Comparison of ENCODE assay signal across 1 cellular context in the genomic region with DNA sequence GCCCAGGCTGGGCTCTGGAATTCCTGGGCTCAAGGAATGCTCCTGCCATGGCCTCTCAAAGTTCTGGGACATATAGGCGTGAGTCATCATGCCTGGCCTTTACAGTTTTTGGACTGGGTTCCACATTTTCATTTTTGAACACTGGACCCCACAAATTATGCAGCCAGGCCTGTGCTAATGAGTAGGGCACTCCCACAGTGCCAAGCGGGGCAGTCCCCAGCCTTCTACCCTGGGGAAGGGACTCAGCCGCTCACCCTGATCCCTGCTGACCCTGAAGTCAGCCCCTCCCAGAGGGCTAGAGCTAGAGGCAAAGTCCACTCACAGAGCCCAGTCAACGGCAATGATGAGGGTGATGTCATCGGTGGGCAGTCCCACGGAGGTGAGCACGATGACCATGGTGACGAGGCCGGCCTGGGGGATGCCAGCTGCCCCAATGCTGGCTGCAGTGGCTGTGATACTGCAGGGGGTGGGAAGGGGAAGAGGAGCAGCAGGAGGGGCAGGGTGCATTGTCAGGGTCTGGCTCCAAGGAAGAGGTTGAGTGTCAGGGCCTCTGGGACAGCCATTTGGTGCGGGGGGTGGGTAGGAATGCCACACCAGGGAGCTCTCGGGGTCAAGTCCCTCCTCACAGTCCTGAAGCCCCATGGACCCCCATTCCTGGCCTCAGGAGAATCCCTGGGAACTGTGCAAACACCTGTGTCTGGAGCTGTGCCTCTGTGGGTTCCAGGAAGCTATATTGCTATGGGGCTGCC.
TF ChIP-seq lines count a peak whose summit lies in the region.

No MANE protein-coding gene starts in this region.

TF ChIP-seq in HepG2, 621 proteins besides CTCF, POLR2A, EP300 and RAD21 (continued from another document and continues in another):
- TF ChIP-seq, protein P1, sequence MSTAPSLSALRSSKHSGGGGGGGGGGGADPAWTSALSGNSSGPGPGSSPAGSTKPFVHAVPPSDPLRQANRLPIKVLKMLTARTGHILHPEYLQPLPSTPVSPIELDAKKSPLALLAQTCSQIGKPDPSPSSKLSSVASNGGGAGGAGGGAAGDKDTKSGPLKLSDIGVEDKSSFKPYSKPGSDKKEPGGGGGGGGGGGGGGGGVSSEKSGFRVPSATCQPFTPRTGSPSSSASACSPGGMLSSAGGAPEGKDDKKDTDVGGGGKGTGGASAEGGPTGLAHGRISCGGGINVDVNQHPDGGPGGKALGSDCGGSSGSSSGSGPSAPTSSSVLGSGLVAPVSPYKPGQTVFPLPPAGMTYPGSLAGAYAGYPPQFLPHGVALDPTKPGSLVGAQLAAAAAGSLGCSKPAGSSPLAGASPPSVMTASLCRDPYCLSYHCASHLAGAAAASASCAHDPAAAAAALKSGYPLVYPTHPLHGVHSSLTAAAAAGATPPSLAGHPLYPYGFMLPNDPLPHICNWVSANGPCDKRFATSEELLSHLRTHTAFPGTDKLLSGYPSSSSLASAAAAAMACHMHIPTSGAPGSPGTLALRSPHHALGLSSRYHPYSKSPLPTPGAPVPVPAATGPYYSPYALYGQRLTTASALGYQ (CRISPR knock-in tag; IDR thresholded peaks at IDR 0.05): no peak
- TF ChIP-seq, protein P2, sequence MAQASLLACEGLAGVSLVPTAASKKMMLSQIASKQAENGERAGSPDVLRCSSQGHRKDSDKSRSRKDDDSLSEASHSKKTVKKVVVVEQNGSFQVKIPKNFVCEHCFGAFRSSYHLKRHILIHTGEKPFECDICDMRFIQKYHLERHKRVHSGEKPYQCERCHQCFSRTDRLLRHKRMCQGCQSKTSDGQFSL (CRISPR knock-in tag; IDR thresholded peaks at IDR 0.05): no peak
- TF ChIP-seq ZSCAN12 (CRISPR knock-in tag; IDR thresholded peaks at IDR 0.05) (no peak), CBFB (CRISPR knock-in tag; IDR thresholded peaks at IDR 0.05) (no peak), PITX1 (CRISPR knock-in tag; IDR thresholded peaks at IDR 0.05) (peak; percentile 76; the same call in 1 of the 2 replicates), ZNF746 (CRISPR knock-in tag; IDR thresholded peaks at IDR 0.05) (no peak), ASH2L (IDR thresholded peaks at IDR 0.05; ENCODE audit: insufficient read length, low read depth, low read length) (peak; percentile 62), ZFP62 (CRISPR knock-in tag; IDR thresholded peaks at IDR 0.05) (no peak), SMAD1 (CRISPR knock-in tag; IDR thresholded peaks at IDR 0.05; ENCODE audit: borderline replicate concordance, low read depth) (no peak), ZNF772 (CRISPR knock-in tag; IDR thresholded peaks at IDR 0.05) (0 out of 2 replicates have a peak, but pooled peaks have one; percentile 39), CEBPG (CRISPR knock-in tag; IDR thresholded peaks at IDR 0.05) (no peak; the same call in 1 of the 2 replicates), KDM6A (CRISPR knock-in tag; IDR thresholded peaks at IDR 0.05; ENCODE audit: low read depth) (peak; percentile 79), ZNF709 (CRISPR knock-in tag; IDR thresholded peaks at IDR 0.05) (no peak), REPIN1 (CRISPR knock-in tag; IDR thresholded peaks at IDR 0.05; ENCODE audit: borderline replicate concordance, low read depth) (peak; percentile 60; the same call in 1 of the 2 replicates), ZNF431 (CRISPR knock-in tag; IDR thresholded peaks at IDR 0.05; ENCODE audit: borderline replicate concordance, low read depth) (no peak), BCL6 (CRISPR knock-in tag; IDR thresholded peaks at IDR 0.05) (peak; percentile 44; the same call in 1 of the 2 replicates), MXD4 (CRISPR knock-in tag; IDR thresholded peaks at IDR 0.05) (no peak), SRSF1 (optimal IDR thresholded peaks at IDR 0.05; ENCODE audit: low read depth, low read length) (no peak), MAFK (conservative IDR thresholded peaks at IDR 0.05 in 1 of 2, IDR thresholded peaks at IDR 0.05 in 1 of 2; ENCODE audit: low read length in 2 of 2) (no peak), HOXA9 (CRISPR knock-in tag; IDR thresholded peaks at IDR 0.05; ENCODE audit: borderline replicate concordance) (no peak), EEA1 (CRISPR knock-in tag; IDR thresholded peaks at IDR 0.05; ENCODE audit: borderline replicate concordance) (no peak), ZNF550 (CRISPR knock-in tag; IDR thresholded peaks at IDR 0.05; ENCODE audit: borderline replicate concordance) (no peak), XRCC5 (optimal IDR thresholded peaks at IDR 0.05; ENCODE audit: low read length) (peak; percentile 91), ZNF224 (CRISPR knock-in tag; IDR thresholded peaks at IDR 0.05) (no peak), PPARG (CRISPR knock-in tag; conservative IDR thresholded peaks at IDR 0.05) (peak; percentile 50; the same call in 1 of the 2 replicates), ZNF530 (CRISPR knock-in tag; IDR thresholded peaks at IDR 0.05; ENCODE audit: low read depth) (no peak), PCBP2 (optimal IDR thresholded peaks at IDR 0.05; ENCODE audit: low read depth, low read length, poor library complexity, severe bottlenecking) (no peak), KAT2B (IDR thresholded peaks at IDR 0.05; ENCODE audit: borderline replicate concordance, low read depth, low read length) (no peak), ZNF878 (CRISPR knock-in tag; IDR thresholded peaks at IDR 0.05) (no peak), ZNF143 (CRISPR knock-in tag; IDR thresholded peaks at IDR 0.05) (0 out of 2 replicates have a peak, but pooled peaks have one; percentile 19), U2AF1 (optimal IDR thresholded peaks at IDR 0.05; ENCODE audit: low read depth, low read length) (no peak), MED13 (CRISPR knock-in tag; IDR thresholded peaks at IDR 0.05) (no peak), ZNF282 (IDR thresholded peaks at IDR 0.05; ENCODE audit: partially characterized antibody) (no peak), MBNL3 (CRISPR knock-in tag; conservative IDR thresholded peaks at IDR 0.05) (no peak), MEIS1 (CRISPR knock-in tag; IDR thresholded peaks at IDR 0.05; ENCODE audit: borderline replicate concordance) (peak; percentile 41; the same call in 1 of the 2 replicates), ZNF891 (CRISPR knock-in tag; IDR thresholded peaks at IDR 0.05) (no peak), ZMYM3 (CRISPR knock-in tag; IDR thresholded peaks at IDR 0.05) (peak; percentile 88)
- TF ChIP-seq, protein P3, sequence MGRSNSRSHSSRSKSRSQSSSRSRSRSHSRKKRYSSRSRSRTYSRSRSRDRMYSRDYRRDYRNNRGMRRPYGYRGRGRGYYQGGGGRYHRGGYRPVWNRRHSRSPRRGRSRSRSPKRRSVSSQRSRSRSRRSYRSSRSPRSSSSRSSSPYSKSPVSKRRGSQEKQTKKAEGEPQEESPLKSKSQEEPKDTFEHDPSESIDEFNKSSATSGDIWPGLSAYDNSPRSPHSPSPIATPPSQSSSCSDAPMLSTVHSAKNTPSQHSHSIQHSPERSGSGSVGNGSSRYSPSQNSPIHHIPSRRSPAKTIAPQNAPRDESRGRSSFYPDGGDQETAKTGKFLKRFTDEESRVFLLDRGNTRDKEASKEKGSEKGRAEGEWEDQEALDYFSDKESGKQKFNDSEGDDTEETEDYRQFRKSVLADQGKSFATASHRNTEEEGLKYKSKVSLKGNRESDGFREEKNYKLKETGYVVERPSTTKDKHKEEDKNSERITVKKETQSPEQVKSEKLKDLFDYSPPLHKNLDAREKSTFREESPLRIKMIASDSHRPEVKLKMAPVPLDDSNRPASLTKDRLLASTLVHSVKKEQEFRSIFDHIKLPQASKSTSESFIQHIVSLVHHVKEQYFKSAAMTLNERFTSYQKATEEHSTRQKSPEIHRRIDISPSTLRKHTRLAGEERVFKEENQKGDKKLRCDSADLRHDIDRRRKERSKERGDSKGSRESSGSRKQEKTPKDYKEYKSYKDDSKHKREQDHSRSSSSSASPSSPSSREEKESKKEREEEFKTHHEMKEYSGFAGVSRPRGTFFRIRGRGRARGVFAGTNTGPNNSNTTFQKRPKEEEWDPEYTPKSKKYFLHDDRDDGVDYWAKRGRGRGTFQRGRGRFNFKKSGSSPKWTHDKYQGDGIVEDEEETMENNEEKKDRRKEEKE (IDR thresholded peaks at IDR 0.05): no peak
- TF ChIP-seq, protein P4, sequence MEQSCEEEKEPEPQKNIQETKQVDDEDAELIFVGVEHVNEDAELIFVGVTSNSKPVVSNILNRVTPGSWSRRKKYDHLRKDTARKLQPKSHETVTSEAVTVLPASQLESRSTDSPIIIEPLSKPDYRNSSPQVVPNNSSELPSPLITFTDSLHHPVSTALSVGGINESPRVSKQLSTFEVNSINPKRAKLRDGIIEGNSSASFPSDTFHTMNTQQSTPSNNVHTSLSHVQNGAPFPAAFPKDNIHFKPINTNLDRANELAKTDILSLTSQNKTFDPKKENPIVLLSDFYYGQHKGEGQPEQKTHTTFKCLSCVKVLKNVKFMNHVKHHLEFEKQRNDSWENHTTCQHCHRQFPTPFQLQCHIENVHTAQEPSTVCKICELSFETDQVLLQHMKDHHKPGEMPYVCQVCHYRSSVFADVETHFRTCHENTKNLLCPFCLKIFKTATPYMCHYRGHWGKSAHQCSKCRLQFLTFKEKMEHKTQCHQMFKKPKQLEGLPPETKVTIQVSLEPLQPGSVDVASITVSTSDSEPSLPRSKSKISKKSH (CRISPR knock-in tag; IDR thresholded peaks at IDR 0.05; ENCODE audit: borderline replicate concordance): peak; percentile 23; the same call in 1 of the 2 replicates
- TF ChIP-seq, protein P5, sequence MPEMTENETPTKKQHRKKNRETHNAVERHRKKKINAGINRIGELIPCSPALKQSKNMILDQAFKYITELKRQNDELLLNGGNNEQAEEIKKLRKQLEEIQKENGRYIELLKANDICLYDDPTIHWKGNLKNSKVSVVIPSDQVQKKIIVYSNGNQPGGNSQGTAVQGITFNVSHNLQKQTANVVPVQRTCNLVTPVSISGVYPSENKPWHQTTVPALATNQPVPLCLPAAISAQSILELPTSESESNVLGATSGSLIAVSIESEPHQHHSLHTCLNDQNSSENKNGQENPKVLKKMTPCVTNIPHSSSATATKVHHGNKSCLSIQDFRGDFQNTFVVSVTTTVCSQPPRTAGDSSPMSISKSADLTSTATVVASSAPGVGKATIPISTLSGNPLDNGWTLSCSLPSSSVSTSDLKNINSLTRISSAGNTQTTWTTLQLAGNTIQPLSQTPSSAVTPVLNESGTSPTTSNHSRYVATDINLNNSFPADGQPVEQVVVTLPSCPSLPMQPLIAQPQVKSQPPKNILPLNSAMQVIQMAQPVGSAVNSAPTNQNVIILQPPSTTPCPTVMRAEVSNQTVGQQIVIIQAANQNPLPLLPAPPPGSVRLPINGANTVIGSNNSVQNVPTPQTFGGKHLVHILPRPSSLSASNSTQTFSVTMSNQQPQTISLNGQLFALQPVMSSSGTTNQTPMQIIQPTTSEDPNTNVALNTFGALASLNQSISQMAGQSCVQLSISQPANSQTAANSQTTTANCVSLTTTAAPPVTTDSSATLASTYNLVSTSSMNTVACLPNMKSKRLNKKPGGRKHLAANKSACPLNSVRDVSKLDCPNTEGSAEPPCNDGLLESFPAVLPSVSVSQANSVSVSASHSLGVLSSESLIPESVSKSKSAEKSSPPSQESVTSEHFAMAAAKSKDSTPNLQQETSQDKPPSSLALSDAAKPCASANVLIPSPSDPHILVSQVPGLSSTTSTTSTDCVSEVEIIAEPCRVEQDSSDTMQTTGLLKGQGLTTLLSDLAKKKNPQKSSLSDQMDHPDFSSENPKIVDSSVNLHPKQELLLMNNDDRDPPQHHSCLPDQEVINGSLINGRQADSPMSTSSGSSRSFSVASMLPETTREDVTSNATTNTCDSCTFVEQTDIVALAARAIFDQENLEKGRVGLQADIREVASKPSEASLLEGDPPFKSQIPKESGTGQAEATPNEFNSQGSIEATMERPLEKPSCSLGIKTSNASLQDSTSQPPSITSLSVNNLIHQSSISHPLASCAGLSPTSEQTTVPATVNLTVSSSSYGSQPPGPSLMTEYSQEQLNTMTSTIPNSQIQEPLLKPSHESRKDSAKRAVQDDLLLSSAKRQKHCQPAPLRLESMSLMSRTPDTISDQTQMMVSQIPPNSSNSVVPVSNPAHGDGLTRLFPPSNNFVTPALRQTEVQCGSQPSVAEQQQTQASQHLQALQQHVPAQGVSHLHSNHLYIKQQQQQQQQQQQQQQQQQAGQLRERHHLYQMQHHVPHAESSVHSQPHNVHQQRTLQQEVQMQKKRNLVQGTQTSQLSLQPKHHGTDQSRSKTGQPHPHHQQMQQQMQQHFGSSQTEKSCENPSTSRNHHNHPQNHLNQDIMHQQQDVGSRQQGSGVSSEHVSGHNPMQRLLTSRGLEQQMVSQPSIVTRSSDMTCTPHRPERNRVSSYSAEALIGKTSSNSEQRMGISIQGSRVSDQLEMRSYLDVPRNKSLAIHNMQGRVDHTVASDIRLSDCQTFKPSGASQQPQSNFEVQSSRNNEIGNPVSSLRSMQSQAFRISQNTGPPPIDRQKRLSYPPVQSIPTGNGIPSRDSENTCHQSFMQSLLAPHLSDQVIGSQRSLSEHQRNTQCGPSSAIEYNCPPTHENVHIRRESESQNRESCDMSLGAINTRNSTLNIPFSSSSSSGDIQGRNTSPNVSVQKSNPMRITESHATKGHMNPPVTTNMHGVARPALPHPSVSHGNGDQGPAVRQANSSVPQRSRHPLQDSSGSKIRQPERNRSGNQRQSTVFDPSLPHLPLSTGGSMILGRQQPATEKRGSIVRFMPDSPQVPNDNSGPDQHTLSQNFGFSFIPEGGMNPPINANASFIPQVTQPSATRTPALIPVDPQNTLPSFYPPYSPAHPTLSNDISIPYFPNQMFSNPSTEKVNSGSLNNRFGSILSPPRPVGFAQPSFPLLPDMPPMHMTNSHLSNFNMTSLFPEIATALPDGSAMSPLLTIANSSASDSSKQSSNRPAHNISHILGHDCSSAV (CRISPR knock-in tag; IDR thresholded peaks at IDR 0.05; ENCODE audit: borderline replicate concordance): no peak
- TF ChIP-seq, protein P6, sequence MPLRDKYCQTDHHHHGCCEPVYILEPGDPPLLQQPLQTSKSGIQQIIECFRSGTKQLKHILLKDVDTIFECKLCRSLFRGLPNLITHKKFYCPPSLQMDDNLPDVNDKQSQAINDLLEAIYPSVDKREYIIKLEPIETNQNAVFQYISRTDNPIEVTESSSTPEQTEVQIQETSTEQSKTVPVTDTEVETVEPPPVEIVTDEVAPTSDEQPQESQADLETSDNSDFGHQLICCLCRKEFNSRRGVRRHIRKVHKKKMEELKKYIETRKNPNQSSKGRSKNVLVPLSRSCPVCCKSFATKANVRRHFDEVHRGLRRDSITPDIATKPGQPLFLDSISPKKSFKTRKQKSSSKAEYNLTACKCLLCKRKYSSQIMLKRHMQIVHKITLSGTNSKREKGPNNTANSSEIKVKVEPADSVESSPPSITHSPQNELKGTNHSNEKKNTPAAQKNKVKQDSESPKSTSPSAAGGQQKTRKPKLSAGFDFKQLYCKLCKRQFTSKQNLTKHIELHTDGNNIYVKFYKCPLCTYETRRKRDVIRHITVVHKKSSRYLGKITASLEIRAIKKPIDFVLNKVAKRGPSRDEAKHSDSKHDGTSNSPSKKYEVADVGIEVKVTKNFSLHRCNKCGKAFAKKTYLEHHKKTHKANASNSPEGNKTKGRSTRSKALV (CRISPR knock-in tag; IDR thresholded peaks at IDR 0.05): peak; percentile 70; the same call in 1 of the 2 replicates
- TF ChIP-seq, protein P7, sequence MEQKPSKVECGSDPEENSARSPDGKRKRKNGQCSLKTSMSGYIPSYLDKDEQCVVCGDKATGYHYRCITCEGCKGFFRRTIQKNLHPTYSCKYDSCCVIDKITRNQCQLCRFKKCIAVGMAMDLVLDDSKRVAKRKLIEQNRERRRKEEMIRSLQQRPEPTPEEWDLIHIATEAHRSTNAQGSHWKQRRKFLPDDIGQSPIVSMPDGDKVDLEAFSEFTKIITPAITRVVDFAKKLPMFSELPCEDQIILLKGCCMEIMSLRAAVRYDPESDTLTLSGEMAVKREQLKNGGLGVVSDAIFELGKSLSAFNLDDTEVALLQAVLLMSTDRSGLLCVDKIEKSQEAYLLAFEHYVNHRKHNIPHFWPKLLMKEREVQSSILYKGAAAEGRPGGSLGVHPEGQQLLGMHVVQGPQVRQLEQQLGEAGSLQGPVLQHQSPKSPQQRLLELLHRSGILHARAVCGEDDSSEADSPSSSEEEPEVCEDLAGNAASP (CRISPR knock-in tag; IDR thresholded peaks at IDR 0.05; ENCODE audit: borderline replicate concordance): no peak; the same call in 1 of the 2 replicates
